ENCODE assay signal across 1 cellular context in the genomic region with DNA sequence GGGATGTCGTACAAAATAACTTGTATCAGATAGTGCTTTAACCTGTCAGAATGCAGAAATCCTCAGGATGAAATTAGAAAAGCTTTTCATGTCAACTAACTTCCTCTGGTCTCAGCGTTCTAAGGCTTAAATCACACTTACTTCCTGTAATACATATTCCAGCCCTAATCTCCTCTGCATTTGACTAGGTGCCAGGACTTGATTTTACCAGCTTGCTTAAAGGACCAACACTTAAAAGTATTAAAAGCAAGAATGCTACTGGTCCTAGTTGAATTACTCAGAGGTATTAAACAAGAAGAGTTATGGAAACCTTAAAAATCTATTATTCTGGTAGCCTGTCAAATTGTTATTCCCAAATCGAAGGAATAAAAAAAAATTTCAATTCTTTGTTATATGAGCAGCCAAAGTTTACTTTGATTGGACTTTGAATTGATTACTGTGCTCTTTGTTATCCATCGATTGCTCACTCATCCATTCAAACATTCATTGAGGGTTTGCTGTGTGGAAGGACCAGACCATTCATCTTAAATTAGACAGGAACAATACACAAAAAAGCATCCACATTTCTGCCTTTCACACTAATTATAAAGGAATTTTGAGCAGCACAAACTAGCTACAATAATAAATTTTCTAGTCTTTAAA.
TF ChIP-seq lines count a peak whose summit lies in the region.

No MANE protein-coding gene starts in this region.

TF ChIP-seq in IMR-90, 13 proteins besides CTCF, POLR2A, EP300 and RAD21 (continued from another document):
- TF ChIP-seq MAZ (IDR thresholded peaks at IDR 0.05; ENCODE audit: borderline replicate concordance, low read depth, low read length) (no peak), SMC3 (IDR thresholded peaks at IDR 0.05; ENCODE audit: low read depth, low read length) (no peak), NFE2L2 (IDR thresholded peaks at IDR 0.05; ENCODE audit: low read depth, low read length) (no peak), RFX5 (IDR thresholded peaks at IDR 0.05; ENCODE audit: low read depth, low read length) (no peak), FOS (IDR thresholded peaks at IDR 0.05; ENCODE audit: low read depth, low read length) (no peak), MXI1 (IDR thresholded peaks at IDR 0.05; ENCODE audit: borderline replicate concordance, low read depth, low read length) (no peak)
